7 cellular contexts compared by ENCODE assay signal in the genomic region with DNA sequence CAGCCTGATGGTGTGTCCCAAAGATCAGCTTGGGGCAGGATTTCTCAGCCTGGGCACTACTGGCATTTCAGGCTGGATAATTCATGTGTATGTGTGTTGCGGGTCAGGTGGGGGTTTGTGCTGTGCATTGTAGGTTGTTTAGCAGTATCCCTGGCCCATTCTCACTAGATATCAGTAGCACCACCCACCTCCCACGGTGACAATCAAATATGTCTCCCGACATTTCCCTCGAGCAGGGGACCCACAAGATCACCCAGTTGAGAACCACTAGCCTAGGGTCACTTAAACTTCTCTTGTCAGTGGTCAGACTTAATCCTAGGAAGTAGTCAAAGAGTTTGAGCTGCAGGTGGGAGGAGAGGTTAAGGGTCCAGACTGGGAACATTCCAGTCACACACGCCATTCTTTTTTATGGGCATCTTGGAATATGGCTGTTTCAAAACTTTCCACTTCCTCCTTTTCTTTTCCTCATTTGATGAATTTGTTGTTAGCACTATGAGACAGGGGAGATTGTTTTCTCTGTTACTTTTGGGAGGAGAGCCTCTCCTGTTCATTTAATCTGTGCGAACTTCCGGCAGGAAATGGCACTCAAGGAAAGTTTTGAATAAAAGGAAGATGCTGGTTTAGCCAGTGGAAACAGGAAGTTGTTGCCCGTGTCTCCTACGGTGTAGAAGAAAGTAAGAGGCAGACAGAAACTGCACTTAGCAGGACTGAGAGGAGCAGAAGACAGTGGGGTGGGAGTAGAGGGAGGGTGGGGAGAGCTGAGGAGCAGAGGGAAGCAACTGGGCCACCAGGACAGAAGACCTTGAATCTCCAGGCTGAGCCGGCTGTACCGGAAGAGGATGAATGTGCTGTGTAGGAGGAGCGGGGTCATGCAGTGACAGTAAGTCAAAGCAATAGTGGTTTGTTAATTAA. TPM values are rescaled to one million over a fixed set of nuclear protein-coding genes. Genes with fewer than 3 reads are reported as not detected.
A peak's percentile ranks its signal among the peaks of the same experiment; 100 is the strongest.
DNase-seq lines count a peak whose midpoint lies in the region; ATAC-seq, FAIRE-seq and TF ChIP-seq lines count a peak whose summit lies in the region.

No MANE protein-coding gene starts in this region.

- no peaks in the 10 kb centered on the region for H3K4me1 ChIP-seq in keratinocyte (ENCODE audit: control insufficient read depth, extremely low read depth, insufficient read depth, low read length)
- H3K4me1 ChIP-seq in body of pancreas, result peaks cover 4% of the 10 kb centered on the region

- no peak overlapping the region for H3K27ac ChIP-seq in keratinocyte (ENCODE audit: control insufficient read depth, insufficient read depth, low read length)
- H3K27ac ChIP-seq in body of pancreas, result peak overlapping the region in 1 of 4 donors; percentile 15

- TF ChIP-seq CTCF in keratinocyte (optimal IDR thresholded peaks at IDR 0.05 in 1 of 3, IDR thresholded peaks at IDR 0.05 in 1 of 3, conservative IDR thresholded peaks at IDR 0.05 in 1 of 3; ENCODE audit: extremely low read depth in 1 of 3, insufficient read depth in 2 of 3, low read length in 3 of 3), result no peak
- no peak for TF ChIP-seq CTCF in body of pancreas (IDR thresholded peaks at IDR 0.05)

- no peak overlapping the region for H3K9ac ChIP-seq in keratinocyte (ENCODE audit: control insufficient read depth, extremely low read depth, insufficient read depth, low read length)

- no peak for FAIRE-seq in keratinocyte (lab: Jason Lieb, UNC)

- dilution Hi-C loops in keratinocyte (cut with MboI; ENCODE audit: extremely low pct_ligation_motif_present, low sequenced_read_pairs), result no loop called here

- peak; percentile 83 for ATAC-seq in stimulated activated naive CD8-positive, alpha-beta T cell treated with anti-CD3 and anti-CD28 coated beads, Interleukin-15, Interleukin-2, amounts not matched to agents 100 U/mL and 50 U/mL, for 24 hours
- ATAC-seq in body of pancreas, result no peak

- no peak overlapping the region for H3K4me2 ChIP-seq in keratinocyte (ENCODE audit: control insufficient read depth, extremely low read depth, insufficient read depth, low read depth, low read length)

- H2AFZ ChIP-seq in keratinocyte (ENCODE audit: control insufficient read depth, low read length), result peak overlapping the region; percentile 5

- H3K4me3 ChIP-seq in keratinocyte (ENCODE audit: control insufficient read depth in 2 of 3, extremely low read depth in 1 of 3, insufficient read depth in 2 of 3, low read depth in 1 of 3, low read length in 3 of 3) (no peak overlapping the region), body of pancreas (no peak overlapping the region), H7 (ENCODE audit: insufficient read depth, low read depth, low read length) (no peak overlapping the region)

- no peaks in the 10 kb centered on the region for H3K79me2 ChIP-seq in keratinocyte (ENCODE audit: control insufficient read depth, insufficient read depth, low read length)

- H3K9me3 ChIP-seq in keratinocyte (ENCODE audit: control insufficient read depth, low read depth, low read length) (no peaks in the 10 kb centered on the region), body of pancreas (no peaks in the 10 kb centered on the region)

- WGBS in body of pancreas, 2 donors, result 68 to 81% methylated on average over 12 of the region's 12 CpGs

- no peaks in the 10 kb centered on the region for H4K20me1 ChIP-seq in keratinocyte (ENCODE audit: control insufficient read depth, extremely low read depth, insufficient read depth, low read length)

- H3K36me3 ChIP-seq in keratinocyte (ENCODE audit: control insufficient read depth in 2 of 2, extremely low read depth in 1 of 2, insufficient read depth in 2 of 2, low read length in 2 of 2) (no peaks in the 10 kb centered on the region), body of pancreas (replicated peaks in 1 of 2; ENCODE audit: insufficient read depth in 1 of 2, low read depth in 2 of 2) (no peaks in the 10 kb centered on the region), H7 (replicated peaks; ENCODE audit: control insufficient read depth, insufficient read depth, low read length) (no peaks in the 10 kb centered on the region)

- TF ChIP-seq POLR2A in body of pancreas (IDR thresholded peaks at IDR 0.05), result no peak

- H3K27me3 ChIP-seq in keratinocyte (ENCODE audit: control insufficient read depth, extremely low read depth, insufficient read depth, low read length) (no peaks in the 10 kb centered on the region), body of pancreas (no peaks in the 10 kb centered on the region), H7 (ENCODE audit: control insufficient read depth, insufficient read depth, low read length) (no peaks in the 10 kb centered on the region)

- no peaks in the 10 kb centered on the region for H3K9me1 ChIP-seq in keratinocyte (ENCODE audit: control insufficient read depth, extremely low read depth, insufficient read depth, low read length)

- DNase-seq in Kasumi-1 (lab: John Stamatoyannopoulos, UW) (peak; percentile 97 to 98), keratinocyte (ENCODE audit: low read depth, low spot score) (no peak), HuH-7.5 (ENCODE audit: low spot score) (no peak), body of pancreas (no peak), H7 (no peak)
- DNase-seq in activated CD4-positive, alpha-beta T cell treated with anti-CD3 and anti-CD28 coated beads, Interleukin-2, amount 50 U/mL, for 48 hours, result peak; percentile 40 to 45
- DNase-seq in stimulated activated naive CD8-positive, alpha-beta T cell treated with anti-CD3 and anti-CD28 coated beads, Interleukin-15, Interleukin-2, amounts not matched to agents 100 U/mL and 50 U/mL, for 24 hours, result peak; percentile 30

- intact Hi-C loops in body of pancreas (cut with DNase I), result no loop called here

RNA-seq across cellular contexts. Expression of a gene that starts 17.6 kb away (rescaled TPM):
- polyA plus RNA-seq in keratinocyte, result 1.2 to 2.6 TPM (median 1.4 TPM) in 3 replicates
- polyA plus RNA-seq in keratinocyte (2011; ENCODE audit: low read depth), result 2.9 TPM
- polyA plus RNA-seq in keratinocyte (2011; cell fraction: cytosol; rRNA removed), result 0.62 and 1.6 TPM in 2 replicates
- polyA plus RNA-seq in keratinocyte (2011; cell fraction: nucleus; rRNA removed), result 1.5 and 2.2 TPM in 2 replicates
- polyA plus RNA-seq in keratinocyte (2012; ENCODE audit: low replicate concordance), result 1.3 and 1.5 TPM in 2 replicates
- polyA minus RNA-seq in keratinocyte, result 0.59 to 1.3 TPM in 2 of 3 replicates, not detected in the other
- polyA minus RNA-seq in keratinocyte (2011; cell fraction: cytosol; rRNA and poly(A)+ RNA removed), result not detected
- polyA minus RNA-seq in keratinocyte (2011; cell fraction: nucleus; rRNA and poly(A)+ RNA removed), result 2.1 and 6.9 TPM in 2 replicates
- total RNA-seq in body of pancreas, result 10 to 100 TPM; 13.2 to 70.8 TPM
- total RNA-seq in H7 (2014; rRNA removed; shearing (Covaris generic)), result 6.2 and 13.6 TPM in 2 replicates

Comparison
In these comparisons a context has a peak if more than half of its experiments do, and no peak if none do; other contexts are left out.
1. DNase-seq: peak in Kasumi-1 (2 of 2), activated CD4-positive, alpha-beta T cell treated with anti-CD3 and anti-CD28 coated beads, Interleukin-2, amount 50 U/mL, for 48 hours (2 of 2) and stimulated activated naive CD8-positive, alpha-beta T cell treated with anti-CD3 and anti-CD28 coated beads, Interleukin-15, Interleukin-2, amounts not matched to agents 100 U/mL and 50 U/mL, for 24 hours (single experiment); none in keratinocyte (single experiment), HuH-7.5 (single experiment), body of pancreas (0 of 4) and H7 (single experiment).